In genomic region chr5:99721487-99721886, GRCh38 we compare ENCODE assay signal across 1 cellular context.
TF ChIP-seq lines count a peak whose summit lies in the region.

No MANE protein-coding gene starts in this region.

TF ChIP-seq in HepG2, 621 proteins besides CTCF, POLR2A, EP300 and RAD21 (continued from another document and continues in another):
- no peak for TF ChIP-seq ZBTB40 (IDR thresholded peaks at IDR 0.05)
- no peak; the same call in 1 of the 2 replicates for TF ChIP-seq ZBTB40 (CRISPR knock-in tag; IDR thresholded peaks at IDR 0.05)
- TF ChIP-seq ZNF605 (CRISPR knock-in tag; IDR thresholded peaks at IDR 0.05), result no peak
- TF ChIP-seq MEF2D (CRISPR knock-in tag; IDR thresholded peaks at IDR 0.05), result peak; percentile 65; the same call in 1 of the 2 replicates
- TF ChIP-seq KLF16 (CRISPR knock-in tag; IDR thresholded peaks at IDR 0.05), result 0 out of 4 replicates have a peak, but pooled peaks of 1 of the 2 experiments have one; percentile 43
- peak; percentile 46; the same call in 1 of the 2 replicates for TF ChIP-seq MAFF (IDR thresholded peaks at IDR 0.05; ENCODE audit: low read depth, low read length)
- TF ChIP-seq SKIL (CRISPR knock-in tag; IDR thresholded peaks at IDR 0.05; ENCODE audit: borderline replicate concordance), result 0 out of 2 replicates have a peak, but pooled peaks have one; percentile 43
- TF ChIP-seq CHD4 (IDR thresholded peaks at IDR 0.05; ENCODE audit: borderline replicate concordance, low read length), result no peak
- TF ChIP-seq FOSL1 (CRISPR knock-in tag; IDR thresholded peaks at IDR 0.05; ENCODE audit: borderline replicate concordance), result peak; percentile 97
- no peak for TF ChIP-seq MTA1 (CRISPR knock-in tag; IDR thresholded peaks at IDR 0.05; ENCODE audit: borderline replicate concordance)
- no peak for TF ChIP-seq GLI4 (CRISPR knock-in tag; IDR thresholded peaks at IDR 0.05; ENCODE audit: borderline replicate concordance)
- peak; percentile 75; the same call in 1 of the 2 replicates for TF ChIP-seq SOX5 (CRISPR knock-in tag; IDR thresholded peaks at IDR 0.05; ENCODE audit: borderline replicate concordance)
- no peak for TF ChIP-seq ZNF17 (CRISPR knock-in tag; IDR thresholded peaks at IDR 0.05)
- peak; percentile 99 for TF ChIP-seq FOXA3 (CRISPR knock-in tag; IDR thresholded peaks at IDR 0.05)
- TF ChIP-seq SAP130 (CRISPR knock-in tag; IDR thresholded peaks at IDR 0.05; ENCODE audit: low read depth), result peak; percentile 44
- TF ChIP-seq FOXO1 (CRISPR knock-in tag; IDR thresholded peaks at IDR 0.05), result peak; percentile 78; the same call in 1 of the 2 replicates
- peak; percentile 70; the same call in 1 of the 2 replicates for TF ChIP-seq BCL6 (CRISPR knock-in tag; IDR thresholded peaks at IDR 0.05)
- peak; percentile 22 for TF ChIP-seq ASH2L (IDR thresholded peaks at IDR 0.05; ENCODE audit: insufficient read length, low read depth, low read length)
- TF ChIP-seq HOXD1 (CRISPR knock-in tag; IDR thresholded peaks at IDR 0.05), result no peak
- no peak for TF ChIP-seq SOX6 (IDR thresholded peaks at IDR 0.05)
- TF ChIP-seq SOX6 (CRISPR knock-in tag; IDR thresholded peaks at IDR 0.05), result peak; percentile 56; the same call in 1 of the 2 replicates
- TF ChIP-seq HNF4G (IDR thresholded peaks at IDR 0.05; ENCODE audit: borderline replicate concordance, low read depth, low read length), result 0 out of 2 replicates have a peak, but pooled peaks have one; percentile 30
- TF ChIP-seq HNF4G (CRISPR knock-in tag; IDR thresholded peaks at IDR 0.05; ENCODE audit: borderline replicate concordance, low read depth), result no peak
- TF ChIP-seq GFI1 (CRISPR knock-in tag; IDR thresholded peaks at IDR 0.05; ENCODE audit: borderline replicate concordance), result peak; percentile 83
- TF ChIP-seq HMGXB3 (CRISPR knock-in tag; IDR thresholded peaks at IDR 0.05; ENCODE audit: borderline replicate concordance), result 0 out of 2 replicates have a peak, but pooled peaks have one; percentile 36
- TF ChIP-seq ZNF331 (CRISPR knock-in tag; IDR thresholded peaks at IDR 0.05), result no peak; the same call in 1 of the 2 replicates
- TF ChIP-seq HMG20B (CRISPR knock-in tag; conservative IDR thresholded peaks at IDR 0.05), result peak; percentile 65; the same call in 1 of the 2 replicates
- TF ChIP-seq ZNF382 (CRISPR knock-in tag; IDR thresholded peaks at IDR 0.05; ENCODE audit: borderline replicate concordance), result no peak
- no peak for TF ChIP-seq SOX13 (IDR thresholded peaks at IDR 0.05)
- peak in 1 of 2 experiments; percentile 79; a peak in 2 of 4 replicates for TF ChIP-seq SOX13 (CRISPR knock-in tag; conservative IDR thresholded peaks at IDR 0.05 in 1 of 2, IDR thresholded peaks at IDR 0.05 in 1 of 2)
- TF ChIP-seq ETS1 (CRISPR knock-in tag; IDR thresholded peaks at IDR 0.05), result no peak
- TF ChIP-seq NFIC (IDR thresholded peaks at IDR 0.05; ENCODE audit: low read length), result peak; percentile 85; the same call in 1 of the 2 replicates
- TF ChIP-seq ZNF484 (CRISPR knock-in tag; IDR thresholded peaks at IDR 0.05; ENCODE audit: borderline replicate concordance, low read depth), result no peak
- peak; percentile 97 for TF ChIP-seq ARID5B (CRISPR knock-in tag; IDR thresholded peaks at IDR 0.05)
- no peak for TF ChIP-seq PTBP1 (IDR thresholded peaks at IDR 0.05; ENCODE audit: low read depth, low read length, poor library complexity, severe bottlenecking)
- TF ChIP-seq ZNF670 (CRISPR knock-in tag; IDR thresholded peaks at IDR 0.05; ENCODE audit: borderline replicate concordance), result no peak
- no peak for TF ChIP-seq GPBP1L1 (CRISPR knock-in tag; IDR thresholded peaks at IDR 0.05)
- TF ChIP-seq NFE2 (CRISPR knock-in tag; IDR thresholded peaks at IDR 0.05), result no peak
- TF ChIP-seq ZNF33A (CRISPR knock-in tag; IDR thresholded peaks at IDR 0.05; ENCODE audit: borderline replicate concordance), result no peak
- no peak for TF ChIP-seq ZNF674 (CRISPR knock-in tag; IDR thresholded peaks at IDR 0.05; ENCODE audit: low read depth)
